8 cellular contexts compared by ENCODE assay signal in the genomic region with DNA sequence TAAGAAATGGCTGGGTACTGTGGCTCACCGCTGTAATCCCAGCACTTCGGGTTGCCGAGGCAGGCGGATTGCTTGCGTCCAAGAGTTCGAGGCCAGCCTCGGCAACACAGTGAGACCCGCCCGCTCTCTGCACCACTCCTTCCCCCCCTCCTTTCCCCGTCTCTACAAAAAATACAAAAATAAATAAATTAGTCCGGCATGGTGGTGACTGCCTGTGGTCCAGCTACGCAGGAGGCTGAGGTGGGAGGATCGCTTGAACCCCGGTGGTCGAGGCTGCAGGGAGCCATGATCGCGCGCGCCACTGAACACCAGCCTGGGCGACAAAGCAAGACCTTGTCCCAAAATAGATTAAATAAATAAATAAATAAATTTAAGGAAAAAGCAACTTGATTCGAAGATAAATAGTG. TPM values are rescaled to one million over a fixed set of nuclear protein-coding genes. Genes with fewer than 3 reads are reported as not detected.
A peak's percentile ranks its signal among the peaks of the same experiment; 100 is the strongest.
DNase-seq lines count a peak whose midpoint lies in the region; ATAC-seq and TF ChIP-seq lines count a peak whose summit lies in the region.

No MANE protein-coding gene starts in this region.

- H3K27ac Mint-ChIP-seq in Calu3 (ENCODE audit: unreplicated experiment) (no peak overlapping the region), nephron (peak overlapping the region in 1 of 3 experiments; percentile 99)

- in situ Hi-C loops in GM13977 (cut with MboI; ENCODE audit: low pct_unique_long_range_greater_than_20kb, low sequenced_read_pairs, unreplicated experiment): no loop called here

- DNase-seq in Calu3 (no peak), HL-60 (ENCODE audit: low read depth in 1 of 2, low spot score in 1 of 2) (no peak), choroid plexus epithelial cell (ENCODE audit: low read depth) (no peak), SKM-1 treated with dmso at 0.1 percent for 144 hours (lab: John Stamatoyannopoulos, UW; ENCODE audit: unreplicated experiment) (no peak), NCI-H1436 (lab: John Stamatoyannopoulos, UW) (no peak), GM13977 (ENCODE audit: low spot score) (no peak)

- peaks cover 37% of the 10 kb centered on the region for H3K36me3 Mint-ChIP-seq in Calu3 (ENCODE audit: insufficient read depth, unreplicated experiment)
- peaks cover 8% of the 10 kb centered on the region for H3K36me3 Mint-ChIP-seq in nephron (ENCODE audit: low read depth)

- peak overlapping the region; percentile 96 for H3K4me3 Mint-ChIP-seq in Calu3 (ENCODE audit: low read depth, unreplicated experiment)
- H3K4me3 Mint-ChIP-seq in nephron: peak overlapping the region; percentile 99 to 100 (median 99)

- H3K4me3 ChIP-seq in HL-60 (replicated peaks; ENCODE audit: insufficient read depth, low read length): peak overlapping the region; percentile 27
- peak overlapping the region; percentile 93 for H3K4me3 ChIP-seq in choroid plexus epithelial cell (ENCODE audit: low read depth, low read length)

- no peaks in the 10 kb centered on the region for H3K27me3 Mint-ChIP-seq in Calu3 (ENCODE audit: unreplicated experiment)
- H3K27me3 Mint-ChIP-seq in nephron (ENCODE audit: low read depth): peaks cover 3% of the 10 kb centered on the region

- TF ChIP-seq CTCF in Calu3 (IDR thresholded peaks at IDR 0.05; ENCODE audit: unreplicated experiment) (no peak), HL-60 (IDR thresholded peaks at IDR 0.05; ENCODE audit: insufficient read depth, low read length) (no peak), choroid plexus epithelial cell (conservative IDR thresholded peaks at IDR 0.05; ENCODE audit: low read depth, low read length) (no peak), nephron (IDR thresholded peaks at IDR 0.05; ENCODE audit: unreplicated experiment in 3 of 3) (no peak), GM13977 (IDR thresholded peaks at IDR 0.05; ENCODE audit: extremely low read depth, insufficient read depth, missing control alignments) (no peak)

- no TSS peak for BruUV-seq in Calu3 (replicated peaks; lab: Mats Ljungman, UMichigan)

- no peaks in the 10 kb centered on the region for H3K27me3 ChIP-seq in HL-60 (ENCODE audit: insufficient read depth, poor library complexity, severe bottlenecking)

- peak overlapping the region; percentile 79 for H3K27ac ChIP-seq in HL-60 (replicated peaks)

- CTCF ChIA-PET in Calu3 (lab: Charles Lee): interaction anchor here (0.6 to 1.4 kb wide), 5 partner anchors 20 to 240 kb away, joined by 4 to 12 read pairs (median 5); a partner anchor contains a TSS

- no peak for ATAC-seq in GM18520 (IDR thresholded peaks at IDR 0.05; ENCODE audit: unreplicated experiment)

- H3K9me3 Mint-ChIP-seq in Calu3 (ENCODE audit: low read depth, unreplicated experiment) (no peaks in the 10 kb centered on the region), nephron (no peaks in the 10 kb centered on the region)

- intact Hi-C loops in Calu3 (cut with micrococcal nuclease; ENCODE audit: unreplicated experiment): no loop called here

- peaks cover 25% of the 10 kb centered on the region for H3K4me1 Mint-ChIP-seq in Calu3 (ENCODE audit: low read depth, unreplicated experiment)
- peaks cover 35% of the 10 kb centered on the region for H3K4me1 Mint-ChIP-seq in nephron

RNA-seq across cellular contexts. Expression of a gene that starts 0.4 kb away (rescaled TPM):
- total RNA-seq in Calu3 (2022): 72.3 and 93.9 TPM in 2 replicates

RNA-seq across cellular contexts. Expression of a gene that starts 20.4 kb away (rescaled TPM):
- total RNA-seq in Calu3 (2022): 16.0 and 16.6 TPM in 2 replicates

RNA-seq across cellular contexts. Expression of a gene that starts 47.0 kb away (rescaled TPM):
- 0.81 and 0.90 TPM in 2 replicates for total RNA-seq in Calu3 (2022)
